8 cellular contexts compared by ENCODE assay signal in genomic region chr10:119859422-119860258, GRCh38. TPM values are rescaled to one million over a fixed set of nuclear protein-coding genes. Genes with fewer than 3 reads are reported as not detected.
DNase-seq lines count a peak whose midpoint lies in the region; ATAC-seq, FAIRE-seq and TF ChIP-seq lines count a peak whose summit lies in the region.

No MANE protein-coding gene starts in this region.

- intact Hi-C loops in heart right ventricle (cut with DNase I) (loop anchor here (1.0 to 10.0 kb wide), 12 partner anchors 65 to 255 kb away; no protein-coding TSS in a partner anchor), left ventricle myocardium superior (cut with micrococcal nuclease) (loop anchor here (10.0 kb wide), 2 partner anchors 105 to 255 kb away; no protein-coding TSS in a partner anchor), K562 (cut with micrococcal nuclease) (loop anchor here (2.0 to 5.0 kb wide), 3 partner anchors 109 to 242 kb away; no protein-coding TSS in a partner anchor), HepG2 (cut with micrococcal nuclease; ENCODE audit: unreplicated experiment) (loop anchor here (1.0 to 2.0 kb wide), 3 partner anchors 109 to 243 kb away; no protein-coding TSS in a partner anchor), head of caudate nucleus (cut with DNase I) (loop anchor here (5.0 to 10.0 kb wide), 3 partner anchors 105 to 252 kb away; no protein-coding TSS in a partner anchor)

- no peak for DNase-seq in heart right ventricle
- no peak for DNase-seq in left ventricle myocardium superior
- peak; percentile 73 for DNase-seq in NB4 (ENCODE audit: low read depth)
- DNase-seq in K562 (ENCODE audit: extremely low read depth in 1 of 4, low spot score in 3 of 4): peak in 1 of 4 experiments; percentile 37
- peak; percentile 44 for DNase-seq in HepG2 (ENCODE audit: low spot score)
- DNase-seq in GM12891 (ENCODE audit: insufficient read length, low spot score): no peak
- no peak for DNase-seq in NCI-H1930 (lab: John Stamatoyannopoulos, UW)
- no peak for DNase-seq in head of caudate nucleus

- TF ChIP-seq EP300 in K562 (IDR thresholded peaks at IDR 0.05; ENCODE audit: low read length): no peak
- no peak for TF ChIP-seq EP300 in HepG2 (IDR thresholded peaks at IDR 0.05; ENCODE audit: low read depth in 2 of 2, low read length in 2 of 2)
- no peak for TF ChIP-seq EP300 in HepG2 (CRISPR knock-in tag; IDR thresholded peaks at IDR 0.05; ENCODE audit: borderline replicate concordance)

- no peaks in the 10 kb centered on the region for H3K9me1 ChIP-seq in K562 (ENCODE audit: control insufficient read depth, insufficient read depth, low read length)

- no peak overlapping the region for H3K9ac ChIP-seq in K562 (ENCODE audit: insufficient read depth in 1 of 2, low read depth in 2 of 2, low read length in 2 of 2)
- no peak overlapping the region for H3K9ac ChIP-seq in HepG2 (ENCODE audit: insufficient read depth, low read depth, low read length)

- peak; percentile 38 to 75 (median 68) for TF ChIP-seq CTCF in heart right ventricle (IDR thresholded peaks at IDR 0.05)
- peak; percentile 33 for TF ChIP-seq CTCF in NB4 (IDR thresholded peaks at IDR 0.05; ENCODE audit: low read depth, low read length)
- peak in 1 of 3 experiments; percentile 64; a peak in 4 of 6 replicates for TF ChIP-seq CTCF in K562 (IDR thresholded peaks at IDR 0.05 in 2 of 3, conservative IDR thresholded peaks at IDR 0.05 in 1 of 3; ENCODE audit: insufficient read depth in 2 of 3, low read depth in 1 of 3, low read length in 3 of 3)
- peak; percentile 64 for TF ChIP-seq CTCF in HepG2 (CRISPR knock-in tag; IDR thresholded peaks at IDR 0.05)

- H3K9me3 ChIP-seq in heart right ventricle (peaks cover 0 to 13% (median 0%) of the 10 kb centered on the region in 11 donors), K562 (replicated peaks; ENCODE audit: control insufficient read depth, insufficient read depth, low read depth, low read length) (no peaks in the 10 kb centered on the region), HepG2 (ENCODE audit: low read length) (no peaks in the 10 kb centered on the region)

- H4K20me1 ChIP-seq in K562 (replicated peaks; ENCODE audit: control insufficient read depth, insufficient read depth, low read length) (no peaks in the 10 kb centered on the region), HepG2 (ENCODE audit: insufficient read depth, low read length) (peaks cover 20% of the 10 kb centered on the region)

- BruUV-seq in K562 (replicated peaks; lab: Mats Ljungman, UMichigan): no TSS peak
- no TSS peak for BruUV-seq in HepG2 (replicated peaks; lab: Mats Ljungman, UMichigan)

- ATAC-seq in heart right ventricle (no peak), left ventricle myocardium superior (no peak), K562 (peak; percentile 70), HepG2 (no peak)

- H3K36me3 ChIP-seq in heart right ventricle (peaks cover 0 to 43% (median 7%) of the 10 kb centered on the region in 9 donors), K562 (ENCODE audit: control insufficient read depth, insufficient read depth, low read length) (peaks cover 36% of the 10 kb centered on the region), HepG2 (replicated peaks in 1 of 2; ENCODE audit: control insufficient read depth in 1 of 2, insufficient read depth in 2 of 2, low read length in 2 of 2) (peaks cover 4 to 33% of the 10 kb centered on the region in 2 experiments; a peak in 4 of 5 replicates)

- TF ChIP-seq RAD21 in K562 (CRISPR knock-in tag; conservative IDR thresholded peaks at IDR 0.05 in 1 of 2, IDR thresholded peaks at IDR 0.05 in 1 of 2): peak; percentile 75 to 80
- 0 out of 2 replicates have a peak, but pooled peaks have one; percentile 16 for TF ChIP-seq RAD21 in HepG2 (CRISPR knock-in tag; IDR thresholded peaks at IDR 0.05)

- 81 to 86% methylated on average over 1 of the region's 1 CpG for WGBS in heart right ventricle, 2 donors
- WGBS in K562 (ENCODE audit: insufficient coverage, low coverage, missing lambda C conversion rate): 6% methylated on average over 1 of the region's 1 CpG
- WGBS in HepG2 (ENCODE audit: low lambda C conversion rate): 98% methylated on average over 1 of the region's 1 CpG

- H3K4me3 ChIP-seq in heart right ventricle (no peak overlapping the region), NB4 (ENCODE audit: low read depth, low read length) (no peak overlapping the region), K562 (no peak overlapping the region), HepG2 (replicated peaks in 1 of 3; ENCODE audit: insufficient read depth in 1 of 3, low read depth in 2 of 3, low read length in 3 of 3) (no peak overlapping the region)

- POLR2A ChIA-PET in K562 (lab: Yijun Ruan, JAX): interaction anchor here (0.7 to 1.3 kb wide), 4 partner anchors 10 to 178 kb away, joined by 3 to 7 read pairs (median 4); partner anchors contain the start of gene MCMBP
- POLR2A ChIA-PET in HepG2 (lab: Yijun Ruan, JAX): interaction anchor here (0.9 to 2.2 kb wide), 4 partner anchors 14 to 209 kb away, joined by 3 to 9 read pairs (median 4); partner anchors contain the start of genes BAG3 and MCMBP

- FAIRE-seq in K562 (lab: Jason Lieb, UNC) (no peak), HepG2 (lab: Jason Lieb, UNC) (peak; percentile 55), GM12891 (lab: Jason Lieb, UNC) (no peak)

- H3K79me2 ChIP-seq in K562 (ENCODE audit: control insufficient read depth, insufficient read depth, low read length) (peaks cover 63% of the 10 kb centered on the region), HepG2 (ENCODE audit: insufficient read depth, low read length) (peaks cover 66% of the 10 kb centered on the region)

- TF ChIP-seq POLR2A in NB4 (IDR thresholded peaks at IDR 0.05; ENCODE audit: extremely low read depth, insufficient read length): no peak
- TF ChIP-seq POLR2A in K562 (conservative IDR thresholded peaks at IDR 0.05): no peak
- TF ChIP-seq POLR2A in HepG2 (IDR thresholded peaks at IDR 0.05; ENCODE audit: insufficient read depth in 1 of 2, low read depth in 2 of 2, low read length in 2 of 2): no peak
- TF ChIP-seq POLR2A in GM12891 (IDR thresholded peaks at IDR 0.05; ENCODE audit: low read depth, low read length): no peak

- H3K4me2 ChIP-seq in K562 (ENCODE audit: insufficient read depth, low read length) (no peak overlapping the region), HepG2 (ENCODE audit: low read depth, low read length) (no peak overlapping the region)

- in situ Hi-C loops in K562 (cut with MboI): loop anchor here (5.0 to 10.0 kb wide), 2 partner anchors 172 to 255 kb away; no protein-coding TSS in a partner anchor
- in situ Hi-C loops in HepG2 (cut with HindIII; ENCODE audit: extremely low pct_ligation_motif_present, low pct_unique_long_range_greater_than_20kb): loop anchor here (5.0 kb wide), 2 partner anchors 107 to 172 kb away; no protein-coding TSS in a partner anchor

- H3K27ac ChIP-seq in heart right ventricle (no peak overlapping the region), K562 (ENCODE audit: extremely low read depth, low read depth, low read length) (no peak overlapping the region), HepG2 (ENCODE audit: extremely low read length, insufficient read depth, low read length) (no peak overlapping the region)

- H3K27me3 ChIP-seq in heart right ventricle (no peaks in the 10 kb centered on the region), K562 (ENCODE audit: control insufficient read depth in 2 of 2, insufficient read depth in 2 of 2, low read length in 2 of 2) (no peaks in the 10 kb centered on the region), HepG2 (ENCODE audit: control insufficient read depth in 1 of 2, insufficient read depth in 2 of 2, low read length in 2 of 2) (no peaks in the 10 kb centered on the region)

- CTCF ChIA-PET in K562 (lab: Yijun Ruan, JAX; ENCODE audit: low intra/inter-chr PET ratio): interaction anchor here (0.7 to 2.2 kb wide), 5 partner anchors 109 to 251 kb away, joined by 3 to 12 read pairs (median 4); no protein-coding TSS in a partner anchor
- CTCF ChIA-PET in HepG2 (lab: Yijun Ruan, JAX; ENCODE audit: low intra/inter-chr PET ratio, low total read pairs): interaction anchor here (1.4 to 2.6 kb wide), 4 partner anchors 107 to 251 kb away, joined by 4 to 22 read pairs (median 12); no protein-coding TSS in a partner anchor

- peaks cover 0 to 14% (median 11%) of the 10 kb centered on the region in 9 donors for H3K4me1 ChIP-seq in heart right ventricle
- no peaks in the 10 kb centered on the region for H3K4me1 ChIP-seq in K562 (replicated peaks in 1 of 2; ENCODE audit: control insufficient read depth in 2 of 2, insufficient read depth in 2 of 2, low read length in 2 of 2)
- H3K4me1 ChIP-seq in HepG2 (ENCODE audit: insufficient read depth, low read length): peaks cover 26% of the 10 kb centered on the region

- H2AFZ ChIP-seq in K562 (ENCODE audit: low read depth, low read length): no peak overlapping the region
- H2AFZ ChIP-seq in HepG2 (ENCODE audit: low read length): no peak overlapping the region

RNA-seq across cellular contexts. Expression of gene MCMBP, which starts 13.0 kb away (rescaled TPM):
- 10 to 100 TPM; 24.0 to 41.9 (median 27.9) TPM for total RNA-seq in heart right ventricle
- 10 to 100 TPM in 1 of 2 donors, 1 to 10 TPM in 1; 9.2 to 24.3 TPM for polyA plus RNA-seq in heart right ventricle
- total RNA-seq in left ventricle myocardium superior: 29.0 TPM
- total RNA-seq in K562 (2011; cell fraction: chromatin; rRNA removed; ENCODE audit: low replicate concordance): 20.9 and 35.4 TPM in 2 replicates
- total RNA-seq in K562 (2011; cell fraction: nucleolus; rRNA removed): 12.2 and 13.3 TPM in 2 replicates
- total RNA-seq in K562 (2011; cell fraction: nucleoplasm; rRNA removed): 18.7 and 24.8 TPM in 2 replicates
- total RNA-seq in K562 (2014; rRNA removed): 43.0 and 44.0 TPM in 2 replicates
- 50.5 and 59.0 TPM in 2 replicates for total RNA-seq in K562 (2014; rRNA removed; fragmentation: Illumina TruSeq; extraction: Trizol)
- total RNA-seq in K562 (2015; rRNA removed; fragmentation: Illumina TruSeq; extraction: Trizol): 49.1 and 51.2 TPM in 2 replicates
- total RNA-seq in K562 (2021): 50.8 and 51.2 TPM in 2 replicates
- 51.1 and 74.3 TPM in 2 replicates for polyA plus RNA-seq in K562 (2011; rRNA removed)
- polyA plus RNA-seq in K562 (2011; cell fraction: cytosol; rRNA removed): 37.0 and 50.9 TPM in 2 replicates
- 25.1 and 37.5 TPM in 2 replicates for polyA plus RNA-seq in K562 (2011; cell fraction: nucleus; rRNA removed)
- 36.2 and 42.5 TPM in 2 replicates for polyA plus RNA-seq in K562 (2012)
- polyA plus RNA-seq in K562 (2014; fragmentation: Illumina TruSeq; extraction: Trizol): 49.9 and 54.6 TPM in 2 replicates
- polyA plus RNA-seq in K562 (2014; fragmentation: Nextera tagmentation; extraction: Ambion mirVana): 10 to 100 TPM; 11.2 to 15.4 TPM
- polyA plus RNA-seq in K562 (2014; rRNA removed): 42.6 and 43.3 TPM in 2 replicates
- 81.7 and 93.1 TPM in 2 replicates for polyA minus RNA-seq in K562 (2011; rRNA and poly(A)+ RNA removed)
- polyA minus RNA-seq in K562 (2011; cell fraction: cytosol; rRNA and poly(A)+ RNA removed): 28.6 and 37.4 TPM in 2 replicates
- polyA minus RNA-seq in K562 (2011; cell fraction: nucleus; rRNA and poly(A)+ RNA removed): 13.1 and 27.3 TPM in 2 replicates
- total RNA-seq in HepG2 (2016; rRNA removed; fragmentation: Illumina TruSeq; extraction: Trizol): 62.4 and 71.8 TPM in 2 replicates
- 8.5 and 9.5 TPM in 2 replicates for total RNA-seq in HepG2 (2016; cell fraction: cytosol; rRNA removed; fragmentation: Illumina TruSeq; extraction: Trizol; ENCODE audit: low read depth)
- 61.6 and 74.1 TPM in 2 replicates for total RNA-seq in HepG2 (2016; cell fraction: insoluble cytoplasmic fraction; rRNA removed; fragmentation: Illumina TruSeq; extraction: Trizol)
- 20.8 and 21.4 TPM in 2 replicates for total RNA-seq in HepG2 (2016; cell fraction: membrane; rRNA removed; fragmentation: Illumina TruSeq; extraction: Trizol)
- 36.7 and 40.4 TPM in 2 replicates for total RNA-seq in HepG2 (2016; cell fraction: nucleus; rRNA removed; fragmentation: Illumina TruSeq; extraction: Trizol)
- polyA plus RNA-seq in HepG2 (2011; rRNA removed): 30.2 and 35.7 TPM in 2 replicates
- polyA plus RNA-seq in HepG2 (2011; cell fraction: cytosol; rRNA removed): 25.1 and 34.5 TPM in 2 replicates
- 15.4 and 17.1 TPM in 2 replicates for polyA plus RNA-seq in HepG2 (2011; cell fraction: nucleus; rRNA removed)
- polyA plus RNA-seq in HepG2 (2012): 32.4 and 37.2 TPM in 2 replicates
- polyA plus RNA-seq in HepG2 (2016; cell fraction: cytosol; fragmentation: Illumina TruSeq; extraction: Trizol; ENCODE audit: low read depth): 3.7 and 3.9 TPM in 2 replicates
- 61.3 and 62.2 TPM in 2 replicates for polyA plus RNA-seq in HepG2 (2016; cell fraction: insoluble cytoplasmic fraction; fragmentation: Illumina TruSeq; extraction: Trizol; ENCODE audit: low read depth)
- 10.4 and 11.4 TPM in 2 replicates for polyA plus RNA-seq in HepG2 (2016; cell fraction: membrane; fragmentation: Illumina TruSeq; extraction: Trizol; ENCODE audit: low read depth)
- 40.7 and 46.5 TPM in 2 replicates for polyA plus RNA-seq in HepG2 (2016; cell fraction: nucleus; fragmentation: Illumina TruSeq; extraction: Trizol; ENCODE audit: insufficient read depth, low read depth)
- polyA minus RNA-seq in HepG2 (2011; rRNA and poly(A)+ RNA removed; ENCODE audit: low replicate concordance): 35.0 and 101 TPM in 2 replicates
- 29.6 and 29.9 TPM in 2 replicates for polyA minus RNA-seq in HepG2 (2011; cell fraction: cytosol; rRNA and poly(A)+ RNA removed)
- polyA minus RNA-seq in HepG2 (2011; cell fraction: nucleus; rRNA and poly(A)+ RNA removed): 36.1 and 39.2 TPM in 2 replicates
- polyA plus RNA-seq in GM12891 (2012; ENCODE audit: low read depth, missing spikeins): 29.4 TPM

RNA-seq across cellular contexts. Expression of gene SEC23IP, which starts 32.9 kb away (rescaled TPM):
- total RNA-seq in heart right ventricle (10 to 100 TPM; 24.0 to 43.9 (median 31.2) TPM), left ventricle myocardium superior (22.3 TPM), K562 (2014; rRNA removed) (23.2 and 25.1 TPM in 2 replicates), K562 (2014; rRNA removed; fragmentation: Illumina TruSeq; extraction: Trizol) (19.3 and 19.8 TPM in 2 replicates), K562 (2015; rRNA removed; fragmentation: Illumina TruSeq; extraction: Trizol) (17.4 and 18.4 TPM in 2 replicates), K562 (2021) (38.0 and 39.4 TPM in 2 replicates), HepG2 (2016; rRNA removed; fragmentation: Illumina TruSeq; extraction: Trizol) (57.7 and 84.4 TPM in 2 replicates)
- polyA plus RNA-seq in heart right ventricle (1 to 10 TPM; 5.9 to 6.1 TPM), K562 (2011; rRNA removed) (17.5 and 20.4 TPM in 2 replicates), K562 (2014; fragmentation: Illumina TruSeq; extraction: Trizol) (29.2 and 38.4 TPM in 2 replicates), K562 (2014; fragmentation: Nextera tagmentation; extraction: Ambion mirVana) (10 to 100 TPM; 15.8 to 24.6 TPM), K562 (2014; rRNA removed) (22.5 and 25.7 TPM in 2 replicates), HepG2 (2011; rRNA removed) (27.2 and 32.3 TPM in 2 replicates)
- total RNA-seq in K562 (2011; cell fraction: chromatin; rRNA removed; ENCODE audit: low replicate concordance): 46.0 and 79.1 TPM in 2 replicates
- 10.5 and 14.6 TPM in 2 replicates for total RNA-seq in K562 (2011; cell fraction: nucleolus; rRNA removed)
- 23.2 and 34.0 TPM in 2 replicates for total RNA-seq in K562 (2011; cell fraction: nucleoplasm; rRNA removed)
- 23.3 and 24.7 TPM in 2 replicates for polyA plus RNA-seq in K562 (2011; cell fraction: cytosol; rRNA removed)
- polyA plus RNA-seq in K562 (2011; cell fraction: nucleus; rRNA removed): 29.9 and 30.3 TPM in 2 replicates
- polyA plus RNA-seq in K562 (2012): 17.0 and 22.7 TPM in 2 replicates
- polyA minus RNA-seq in K562 (2011; rRNA and poly(A)+ RNA removed): 73.5 and 78.5 TPM in 2 replicates
- 22.1 and 25.6 TPM in 2 replicates for polyA minus RNA-seq in K562 (2011; cell fraction: cytosol; rRNA and poly(A)+ RNA removed)
- 10.9 and 32.5 TPM in 2 replicates for polyA minus RNA-seq in K562 (2011; cell fraction: nucleus; rRNA and poly(A)+ RNA removed)
- total RNA-seq in HepG2 (2016; cell fraction: cytosol; rRNA removed; fragmentation: Illumina TruSeq; extraction: Trizol; ENCODE audit: low read depth): 9.5 and 11.1 TPM in 2 replicates
- 61.6 and 82.9 TPM in 2 replicates for total RNA-seq in HepG2 (2016; cell fraction: insoluble cytoplasmic fraction; rRNA removed; fragmentation: Illumina TruSeq; extraction: Trizol)
- 21.4 and 27.3 TPM in 2 replicates for total RNA-seq in HepG2 (2016; cell fraction: membrane; rRNA removed; fragmentation: Illumina TruSeq; extraction: Trizol)
- 37.5 and 40.7 TPM in 2 replicates for total RNA-seq in HepG2 (2016; cell fraction: nucleus; rRNA removed; fragmentation: Illumina TruSeq; extraction: Trizol)
- polyA plus RNA-seq in HepG2 (2011; cell fraction: cytosol; rRNA removed): 20.8 and 24.8 TPM in 2 replicates
- 26.2 and 30.7 TPM in 2 replicates for polyA plus RNA-seq in HepG2 (2011; cell fraction: nucleus; rRNA removed)
- 29.8 and 41.2 TPM in 2 replicates for polyA plus RNA-seq in HepG2 (2012)
- 2.7 and 3.6 TPM in 2 replicates for polyA plus RNA-seq in HepG2 (2016; cell fraction: cytosol; fragmentation: Illumina TruSeq; extraction: Trizol; ENCODE audit: low read depth)
- polyA plus RNA-seq in HepG2 (2016; cell fraction: insoluble cytoplasmic fraction; fragmentation: Illumina TruSeq; extraction: Trizol; ENCODE audit: low read depth): 75.5 and 79.2 TPM in 2 replicates
- polyA plus RNA-seq in HepG2 (2016; cell fraction: membrane; fragmentation: Illumina TruSeq; extraction: Trizol; ENCODE audit: low read depth): 7.8 and 9.4 TPM in 2 replicates
- 34.9 and 41.1 TPM in 2 replicates for polyA plus RNA-seq in HepG2 (2016; cell fraction: nucleus; fragmentation: Illumina TruSeq; extraction: Trizol; ENCODE audit: insufficient read depth, low read depth)
- polyA minus RNA-seq in HepG2 (2011; rRNA and poly(A)+ RNA removed; ENCODE audit: low replicate concordance): 110 and 131 TPM in 2 replicates
- polyA minus RNA-seq in HepG2 (2011; cell fraction: cytosol; rRNA and poly(A)+ RNA removed): 45.9 and 60.1 TPM in 2 replicates
- 47.7 and 48.2 TPM in 2 replicates for polyA minus RNA-seq in HepG2 (2011; cell fraction: nucleus; rRNA and poly(A)+ RNA removed)
- polyA plus RNA-seq in GM12891 (2012; ENCODE audit: low read depth, missing spikeins): 26.1 TPM

Comparison
In these comparisons a context has a peak if more than half of its experiments do, and no peak if none do; other contexts are left out.
1. DNase-seq: peak in NB4 (single experiment) and HepG2 (single experiment); none in heart right ventricle (0 of 2), left ventricle myocardium superior (single experiment), GM12891 (single experiment), NCI-H1930 (0 of 2) and head of caudate nucleus (0 of 42).